Comparison of ENCODE assay signal across 8 cellular contexts in genomic region chr16:30652005-30652296, GRCh38. TPM values are rescaled to one million over a fixed set of nuclear protein-coding genes. Genes with fewer than 3 reads are reported as not detected.
A peak's percentile ranks its signal among the peaks of the same experiment; 100 is the strongest.
DNase-seq lines count a peak whose midpoint lies in the region; ATAC-seq and TF ChIP-seq lines count a peak whose summit lies in the region.

No MANE protein-coding gene starts in this region.

- peaks cover 28 to 39% (median 31%) of the 10 kb centered on the region in 3 donors for H3K4me1 Mint-ChIP-seq in CD8-positive, alpha-beta memory T cell

- TF ChIP-seq CTCF in Panc1 (IDR thresholded peaks at IDR 0.05) (no peak), epithelial cell of esophagus (IDR thresholded peaks at IDR 0.05; ENCODE audit: insufficient read depth, low read depth, low read length, missing control alignments) (no peak), ovary (IDR thresholded peaks at IDR 0.05) (no peak), mucosa of descending colon (IDR thresholded peaks at IDR 0.05) (no peak)

- H3K9me3 Mint-ChIP-seq in CD8-positive, alpha-beta memory T cell = no peaks in the 10 kb centered on the region

- CTCF ChIA-PET in CD8-positive, alpha-beta memory T cell (lab: Charles Lee) = interaction anchor here (0.8 to 2.7 kb wide), 4 partner anchors 18 to 45 kb away, joined by 3 to 25 read pairs (median 6); no protein-coding TSS in a partner anchor
- CTCF ChIA-PET in Panc1 (lab: Charles Lee) = no interaction called here

- H3K36me3 ChIP-seq in CD8-positive, alpha-beta memory T cell (ENCODE audit: insufficient read depth, low read length) = peaks cover 36% of the 10 kb centered on the region
- H3K36me3 ChIP-seq in Panc1 (ENCODE audit: control insufficient read depth, insufficient read depth, low read length) (peaks cover 6% of the 10 kb centered on the region; the same call in 1 of the 2 replicates), ovary (no peaks in the 10 kb centered on the region), mucosa of descending colon (ENCODE audit: low read depth) (peaks cover 4% of the 10 kb centered on the region)

- H3K4me3 Mint-ChIP-seq in CD8-positive, alpha-beta memory T cell = peak overlapping the region; percentile 80 to 97 (median 85)

- no peak for TF ChIP-seq POLR2A in ovary (IDR thresholded peaks at IDR 0.05)

- no peak for TF ChIP-seq EP300 in ovary (IDR thresholded peaks at IDR 0.05)

- H3K27me3 ChIP-seq in CD8-positive, alpha-beta memory T cell (ENCODE audit: insufficient read depth, low read length, poor library complexity, severe bottlenecking) = no peaks in the 10 kb centered on the region
- H3K27me3 ChIP-seq in Panc1 (ENCODE audit: control insufficient read depth, insufficient read depth, low read length) (no peaks in the 10 kb centered on the region), ovary (no peaks in the 10 kb centered on the region)

- peaks cover 23% of the 10 kb centered on the region for H3K4me1 ChIP-seq in CD8-positive, alpha-beta memory T cell (ENCODE audit: insufficient read depth, low read length)
- H3K4me1 ChIP-seq in Panc1 (ENCODE audit: control insufficient read depth, insufficient read depth, low read length) (peaks cover 10% of the 10 kb centered on the region; the same call in 1 of the 2 replicates), ovary (ENCODE audit: insufficient read depth) (peaks cover 6% of the 10 kb centered on the region), mucosa of descending colon (ENCODE audit: low read depth) (peaks cover 15% of the 10 kb centered on the region)

- no TSS peak for BruUV-seq in Panc1 (replicated peaks; lab: Mats Ljungman, UMichigan)

- H3K27ac ChIP-seq in CD8-positive, alpha-beta memory T cell (ENCODE audit: low read depth, low read length) = peak overlapping the region; percentile 91
- H3K27ac ChIP-seq in Panc1 (ENCODE audit: low read length) (peak overlapping the region; percentile 88), ovary (peak overlapping the region; percentile 76 to 83)

- intact Hi-C loops in Panc1 (cut with micrococcal nuclease; ENCODE audit: unreplicated experiment) (no loop called here), ovary (cut with DNase I) (loop anchor here in 1 of 4 donors (10.0 kb wide), 2 partner anchors 67 to 277 kb away; partner anchors contain the start of genes MYL11, TBC1D10B and ZNF785), mucosa of descending colon (cut with DNase I, micrococcal nuclease) (no loop called here)

- in situ Hi-C loops in Panc1 (cut with HindIII; ENCODE audit: low pct_unique_long_range_greater_than_20kb, low sequenced_read_pairs) = no loop called here

- no peak for ATAC-seq in Panc1
- no peak for ATAC-seq in mucosa of descending colon

- H3K27ac Mint-ChIP-seq in CD8-positive, alpha-beta memory T cell = peak overlapping the region; percentile 72 to 97 (median 92)

- WGBS in ovary, 3 donors = 10 to 13% (median 12%) methylated on average over 2 of the region's 2 CpGs

- no peak for DNase-seq in CD8-positive, alpha-beta memory T cell
- DNase-seq in Panc1 (ENCODE audit: low read depth, low spot score) (no peak), epithelial cell of esophagus (ENCODE audit: low read depth) (no peak), ovary (no peak), mucosa of descending colon (no peak), foreskin melanocyte (no peak), germinal center (ENCODE audit: low spot score) (no peak), amygdala (lab: John Stamatoyannopoulos, UW) (no peak)

- peaks cover 0 to 58% (median 4%) of the 10 kb centered on the region in 3 donors for H3K36me3 Mint-ChIP-seq in CD8-positive, alpha-beta memory T cell

- H3K9me3 ChIP-seq in CD8-positive, alpha-beta memory T cell (ENCODE audit: low read length) = no peaks in the 10 kb centered on the region
- H3K9me3 ChIP-seq in Panc1 (ENCODE audit: control insufficient read depth, insufficient read depth, low read depth, low read length) (no peaks in the 10 kb centered on the region), ovary (no peaks in the 10 kb centered on the region), mucosa of descending colon (no peaks in the 10 kb centered on the region)

- H3K27me3 Mint-ChIP-seq in CD8-positive, alpha-beta memory T cell = peaks cover 0 to 2% of the 10 kb centered on the region in 2 donors

- POLR2A ChIA-PET in CD8-positive, alpha-beta memory T cell (lab: Charles Lee) = interaction anchor here (0.7 kb wide), 2 partner anchors 21 to 47 kb away, joined by 3 read pairs; no protein-coding TSS in a partner anchor
- POLR2A ChIA-PET in Panc1 (lab: Charles Lee) = no interaction called here

- H3K4me3 ChIP-seq in CD8-positive, alpha-beta memory T cell (ENCODE audit: low read length) = peak overlapping the region; percentile 100
- peak overlapping the region; percentile 87 to 100 for H3K4me3 ChIP-seq in Panc1 (ENCODE audit: low read depth in 2 of 2, low read length in 2 of 2)
- H3K4me3 ChIP-seq in epithelial cell of esophagus (ENCODE audit: low read length) = peak overlapping the region; percentile 83
- peak overlapping the region; percentile 62 for H3K4me3 ChIP-seq in ovary
- H3K4me3 ChIP-seq in mucosa of descending colon = no peak overlapping the region

RNA-seq across cellular contexts. Expression of gene PRR14, which starts 1.2 kb away (rescaled TPM):
- 10 to 100 TPM; 87.5 to 92.5 TPM for total RNA-seq in CD8-positive, alpha-beta memory T cell
- 29.7 TPM for polyA plus RNA-seq in CD8-positive, alpha-beta memory T cell
- total RNA-seq in Panc1 (2021; ENCODE audit: unreplicated experiment) (77.6 TPM), ovary (10 to 100 TPM; 20.6 to 76.2 (median 50.3) TPM), mucosa of descending colon (10 to 100 TPM; 42.1 to 65.6 (median 45.6) TPM)
- polyA plus RNA-seq in Panc1 (2012; ENCODE audit: insufficient read length) = 44.2 TPM
- 10 to 100 TPM; 37.1 to 52.4 TPM for polyA plus RNA-seq in ovary

RNA-seq across cellular contexts. Expression of gene FBRS, which starts 6.3 kb away (rescaled TPM):
- 100 to 1,000 TPM; 115 to 124 TPM for total RNA-seq in CD8-positive, alpha-beta memory T cell
- polyA plus RNA-seq in CD8-positive, alpha-beta memory T cell = 7.1 TPM
- total RNA-seq in Panc1 (2021; ENCODE audit: unreplicated experiment) = 103 TPM
- polyA plus RNA-seq in Panc1 (2012; ENCODE audit: insufficient read length) = 102 TPM
- total RNA-seq in ovary = 10 to 100 TPM; 22.5 to 75.6 (median 63.0) TPM
- polyA plus RNA-seq in ovary = 10 to 100 TPM; 15.6 to 45.6 TPM
- total RNA-seq in mucosa of descending colon = 10 to 100 TPM; 82.6 to 97.1 (median 85.8) TPM

RNA-seq across cellular contexts. Expression of gene ZNF689, which starts 41.8 kb away (rescaled TPM):
- 10 to 100 TPM; 14.6 to 15.7 TPM for total RNA-seq in CD8-positive, alpha-beta memory T cell
- 13.7 TPM for polyA plus RNA-seq in CD8-positive, alpha-beta memory T cell
- 16.5 TPM for total RNA-seq in Panc1 (2021; ENCODE audit: unreplicated experiment)
- polyA plus RNA-seq in Panc1 (2012; ENCODE audit: insufficient read length) = 8.9 TPM
- 10 to 100 TPM in 5 of 7 donors, 1 to 10 TPM in 2; 6.2 to 13.2 (median 11.6) TPM for total RNA-seq in ovary
- polyA plus RNA-seq in ovary = 1 to 10 TPM; 6.9 to 8.8 TPM
- 10 to 100 TPM in 2 of 3 donors, 1 to 10 TPM in 1; 7.6 to 10.7 (median 10.5) TPM for total RNA-seq in mucosa of descending colon

RNA-seq across cellular contexts. Expression of gene SRCAP, which starts 47.0 kb away (rescaled TPM):
- 10 to 100 TPM; 75.4 to 76.3 TPM for total RNA-seq in CD8-positive, alpha-beta memory T cell
- 33.0 TPM for polyA plus RNA-seq in CD8-positive, alpha-beta memory T cell
- total RNA-seq in Panc1 (2021; ENCODE audit: unreplicated experiment) = 73.6 TPM
- 38.0 TPM for polyA plus RNA-seq in Panc1 (2012; ENCODE audit: insufficient read length)
- total RNA-seq in ovary = 10 to 100 TPM; 11.4 to 73.1 (median 55.1) TPM
- polyA plus RNA-seq in ovary = 10 to 100 TPM; 13.5 to 20.9 TPM
- total RNA-seq in mucosa of descending colon = 10 to 100 TPM; 64.8 to 88.9 (median 65.4) TPM
